In the genomic region with DNA sequence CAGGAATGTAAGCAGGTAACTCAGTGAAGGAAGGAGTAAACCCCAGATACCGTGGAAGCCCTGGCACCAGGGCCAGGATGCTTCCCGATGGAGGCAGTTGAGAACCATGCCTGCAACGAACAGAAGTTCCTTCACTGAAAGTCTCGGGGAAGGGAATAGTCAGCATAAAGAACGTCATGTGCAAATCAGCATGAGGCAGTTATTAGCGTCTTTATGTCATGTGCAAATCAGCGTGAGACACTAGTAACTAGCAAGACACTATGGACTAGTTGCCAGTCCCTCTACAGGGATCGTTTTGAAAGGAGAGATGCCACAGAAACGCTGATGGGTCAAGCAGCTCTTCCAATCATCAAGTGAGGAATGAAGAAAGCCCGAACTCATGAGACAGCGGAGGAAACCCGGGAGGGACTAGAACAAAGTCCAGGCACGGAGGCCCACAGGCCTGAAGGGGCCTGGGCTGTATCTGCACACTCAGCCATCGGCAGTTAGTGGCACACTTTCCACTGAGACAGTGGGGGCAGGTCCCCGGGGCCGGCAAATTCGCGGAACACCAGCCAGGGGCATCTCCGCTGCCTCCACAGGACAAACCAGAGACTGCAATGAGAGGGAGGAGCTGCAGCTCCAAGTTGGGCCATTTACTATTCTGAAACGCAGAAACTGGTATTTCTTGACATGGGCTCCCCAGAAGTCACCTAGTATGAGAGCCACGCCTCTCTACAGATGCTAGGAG, we compare ENCODE assay signal across 13 cellular contexts.
DNase-seq lines count a peak whose midpoint lies in the region; ATAC-seq and TF ChIP-seq lines count a peak whose summit lies in the region.
"Had no signal": no experiment of that assay in that cellular context is flagged by ENCODE, and none has a peak within 500 bp of the region (broad histone marks: within the 10 kb centered on the region; RNA-seq: fewer than 3 reads in every experiment).

No MANE protein-coding gene starts in this region.

- H3K79me1 ChIP-seq in trophoblast cell (ENCODE audit: low read length) = no peaks in the 10 kb centered on the region

- no peaks in the 10 kb centered on the region for H3K27me3 Mint-ChIP-seq in CD4-positive, alpha-beta T cell
- H3K27me3 Mint-ChIP-seq in natural killer cell (ENCODE audit: low read depth in 2 of 2) = no peaks in the 10 kb centered on the region
- no peaks in the 10 kb centered on the region for H3K27me3 Mint-ChIP-seq in activated T-cell treated with anti-CD3 and anti-CD28 coated beads, Interleukin-2, amount 50 U/mL, for 4 hours (ENCODE audit: low read depth)
- H3K27me3 Mint-ChIP-seq in activated naive CD8-positive, alpha-beta T cell treated with anti-CD3 and anti-CD28 coated beads for 36 hours = no peaks in the 10 kb centered on the region

- intact Hi-C loops in CD4-positive, alpha-beta T cell (cut with DNase I, micrococcal nuclease) = no loop called here
- intact Hi-C loops in natural killer cell (cut with micrococcal nuclease) = no loop called here

- no peak overlapping the region for H2BK5ac ChIP-seq in trophoblast cell (ENCODE audit: low read depth, low read length, poor library complexity)

- H3K4me2 ChIP-seq in trophoblast cell (ENCODE audit: low read length) = no peak overlapping the region

- no peak overlapping the region for H4K12ac ChIP-seq in trophoblast cell (ENCODE audit: low read depth, low read length)

- H2BK120ac ChIP-seq in trophoblast cell (ENCODE audit: insufficient read depth, low read length, poor library complexity) = no peak overlapping the region

- no peak overlapping the region for H4K91ac ChIP-seq in trophoblast cell (ENCODE audit: low read depth, low read length)

- H4K8ac ChIP-seq in trophoblast cell (ENCODE audit: low read depth, low read length) = no peak overlapping the region

- no peak overlapping the region for H3K14ac ChIP-seq in trophoblast cell (ENCODE audit: low read length)

- H3K36me3 ChIP-seq in trophoblast cell (ENCODE audit: control insufficient read depth in 1 of 2, insufficient read depth in 2 of 2, low read length in 2 of 2) = no peaks in the 10 kb centered on the region
- H3K36me3 ChIP-seq: colonic mucosa had no signal

- WGBS in trophoblast cell (ENCODE audit: extremely low coverage, insufficient coverage, insufficient read length) = no CpG with 5 or more reads among the region's 21 CpGs

- H3K9ac ChIP-seq in trophoblast cell (ENCODE audit: low read length) = no peak overlapping the region

- TF ChIP-seq CTCF in CD4-positive, alpha-beta T cell (IDR thresholded peaks at IDR 0.05) = no peak
- TF ChIP-seq CTCF in LNCaP clone FGC (IDR thresholded peaks at IDR 0.05; ENCODE audit: control insufficient read depth, extremely low read depth, insufficient read depth) (0 out of 2 replicates have a peak, but pooled peaks have one; percentile 3), fibroblast of villous mesenchyme (IDR thresholded peaks at IDR 0.05; ENCODE audit: insufficient read depth, low read depth, low read length) (peak; percentile 25), natural killer cell (IDR thresholded peaks at IDR 0.05) (no peak)

- no peak overlapping the region for H3K23ac ChIP-seq in trophoblast cell (ENCODE audit: low read length)

- H3K27ac Mint-ChIP-seq in CD4-positive, alpha-beta T cell = peak overlapping the region; percentile 10
- peak overlapping the region; percentile 73 to 76 for H3K27ac Mint-ChIP-seq in natural killer cell
- no peak overlapping the region for H3K27ac Mint-ChIP-seq in activated naive CD8-positive, alpha-beta T cell treated with anti-CD3 and anti-CD28 coated beads for 36 hours
- H3K27ac Mint-ChIP-seq: activated naive CD4-positive, alpha-beta T cell treated with anti-CD3 and anti-CD28 coated beads for 36 hours had no signal

- H3K4me1 Mint-ChIP-seq in CD4-positive, alpha-beta T cell (ENCODE audit: low read depth) = peaks cover 75% of the 10 kb centered on the region
- peaks cover 87 to 89% of the 10 kb centered on the region in 2 donors for H3K4me1 Mint-ChIP-seq in natural killer cell
- peaks cover 75% of the 10 kb centered on the region for H3K4me1 Mint-ChIP-seq in activated T-cell treated with anti-CD3 and anti-CD28 coated beads, Interleukin-2, amount 50 U/mL, for 4 hours (ENCODE audit: low read depth)
- peaks cover 57% of the 10 kb centered on the region for H3K4me1 Mint-ChIP-seq in activated naive CD8-positive, alpha-beta T cell treated with anti-CD3 and anti-CD28 coated beads for 36 hours

- no peak for ATAC-seq in CD4-positive, alpha-beta T cell (ENCODE audit: poor library complexity)
- no peak for ATAC-seq in natural killer cell
- no peak for ATAC-seq in activated T-cell treated with anti-CD3 and anti-CD28 coated beads, Interleukin-2, amount 50 U/mL, for 4 hours

- H3K9me3 ChIP-seq in CD4-positive, alpha-beta T cell (ENCODE audit: control insufficient read depth, low read length) = no peaks in the 10 kb centered on the region
- H3K9me3 ChIP-seq in trophoblast cell (ENCODE audit: insufficient read depth, low read depth, low read length) = peaks cover 2% of the 10 kb centered on the region
- H3K9me3 ChIP-seq: colonic mucosa had no signal

- H3K18ac ChIP-seq in trophoblast cell (ENCODE audit: low read length) = no peak overlapping the region

- no peak overlapping the region for H3K27ac ChIP-seq in CD4-positive, alpha-beta T cell (ENCODE audit: low read depth, low read length)
- no peak overlapping the region for H3K27ac ChIP-seq in trophoblast cell (ENCODE audit: low read depth, low read length)
- H3K27ac ChIP-seq: colonic mucosa had no signal

- no peak overlapping the region for H3K4ac ChIP-seq in trophoblast cell (ENCODE audit: low read depth, low read length)

- no peak overlapping the region for H2AFZ ChIP-seq in trophoblast cell (ENCODE audit: insufficient read depth, low read length, poor library complexity)

- H3K4me1 ChIP-seq in trophoblast cell (ENCODE audit: control insufficient read depth in 1 of 2, insufficient read depth in 2 of 2, low read length in 2 of 2) = peaks cover 9 to 11% of the 10 kb centered on the region in 2 experiments
- H3K4me1 ChIP-seq: colonic mucosa had no signal

- no peak overlapping the region for H3K4me3 ChIP-seq in LNCaP clone FGC (ENCODE audit: low read depth, low read length)
- H3K4me3 ChIP-seq in fibroblast of villous mesenchyme (ENCODE audit: low read depth, low read length) = no peak overlapping the region
- H3K4me3 ChIP-seq in trophoblast cell (ENCODE audit: low read depth, low read length) = no peak overlapping the region
- H3K4me3 ChIP-seq: colonic mucosa had no signal

- POLR2A ChIA-PET in CD4-positive, alpha-beta T cell (lab: Charles Lee) = no interaction called here

- CTCF ChIA-PET in CD4-positive, alpha-beta T cell (lab: Charles Lee) = no interaction called here

- H3K36me3 Mint-ChIP-seq in CD4-positive, alpha-beta T cell (ENCODE audit: low read depth) = peaks cover 63% of the 10 kb centered on the region
- H3K36me3 Mint-ChIP-seq in natural killer cell = no peaks in the 10 kb centered on the region
- peaks cover 16% of the 10 kb centered on the region for H3K36me3 Mint-ChIP-seq in activated T-cell treated with anti-CD3 and anti-CD28 coated beads, Interleukin-2, amount 50 U/mL, for 4 hours (ENCODE audit: insufficient read depth)
- H3K36me3 Mint-ChIP-seq in activated naive CD8-positive, alpha-beta T cell treated with anti-CD3 and anti-CD28 coated beads for 36 hours = peaks cover 53% of the 10 kb centered on the region

- no peak overlapping the region for H3K4me3 Mint-ChIP-seq in CD4-positive, alpha-beta T cell
- H3K4me3 Mint-ChIP-seq in natural killer cell = no peak overlapping the region
- H3K4me3 Mint-ChIP-seq in activated T-cell treated with anti-CD3 and anti-CD28 coated beads, Interleukin-2, amount 50 U/mL, for 4 hours = no peak overlapping the region
- no peak overlapping the region for H3K4me3 Mint-ChIP-seq in activated naive CD8-positive, alpha-beta T cell treated with anti-CD3 and anti-CD28 coated beads for 36 hours
- H3K4me3 Mint-ChIP-seq: activated naive CD4-positive, alpha-beta T cell treated with anti-CD3 and anti-CD28 coated beads for 36 hours; CD8-positive, alpha-beta memory T cell had no signal

- no peaks in the 10 kb centered on the region for H3K27me3 ChIP-seq in CD4-positive, alpha-beta T cell (ENCODE audit: control insufficient read depth, insufficient read depth, low read length)
- H3K27me3 ChIP-seq in trophoblast cell (ENCODE audit: insufficient read depth, low read length) = no peaks in the 10 kb centered on the region
- H3K27me3 ChIP-seq: colonic mucosa had no signal

- no peak overlapping the region for H2AK5ac ChIP-seq in trophoblast cell (ENCODE audit: low read length)

- no peaks in the 10 kb centered on the region for H3K79me2 ChIP-seq in trophoblast cell (ENCODE audit: control insufficient read depth, insufficient read depth, low read length, poor library complexity)

- no peak overlapping the region for H2BK12ac ChIP-seq in trophoblast cell (ENCODE audit: low read length)

- no peak for DNase-seq in CD4-positive, alpha-beta T cell
- DNase-seq in LNCaP clone FGC (ENCODE audit: low read depth) (no peak), fibroblast of villous mesenchyme (ENCODE audit: low read depth) (no peak), natural killer cell (no peak), trophoblast cell (no peak), GM19238 (ENCODE audit: insufficient read length, low spot score) (no peak)
- no peak for DNase-seq in activated T-cell treated with anti-CD3 and anti-CD28 coated beads, Interleukin-2, amount 50 U/mL, for 4 hours
- no peak for DNase-seq in activated naive CD8-positive, alpha-beta T cell treated with anti-CD3 and anti-CD28 coated beads for 36 hours
- DNase-seq: activated naive CD4-positive, alpha-beta T cell treated with anti-CD3 and anti-CD28 coated beads for 36 hours; CD8-positive, alpha-beta memory T cell; colonic mucosa; NCI-H510A treated with DMSO at 0.1 percent for 48 hours; SHP77 had no signal

- peaks cover 2% of the 10 kb centered on the region for H3K9me3 Mint-ChIP-seq in CD4-positive, alpha-beta T cell
- no peaks in the 10 kb centered on the region for H3K9me3 Mint-ChIP-seq in natural killer cell
- no peaks in the 10 kb centered on the region for H3K9me3 Mint-ChIP-seq in activated T-cell treated with anti-CD3 and anti-CD28 coated beads, Interleukin-2, amount 50 U/mL, for 4 hours
- peaks cover 5% of the 10 kb centered on the region for H3K9me3 Mint-ChIP-seq in activated naive CD8-positive, alpha-beta T cell treated with anti-CD3 and anti-CD28 coated beads for 36 hours
- H3K9me3 Mint-ChIP-seq: CD8-positive, alpha-beta memory T cell had no signal

Comparison
In these comparisons a context has a peak if more than half of its experiments do, and no peak if none do; other contexts are left out.
1. CTCF ChIP-seq: peak in LNCaP clone FGC (single experiment) and fibroblast of villous mesenchyme (single experiment); none in CD4-positive, alpha-beta T cell (single experiment) and natural killer cell (single experiment).